In the genomic region with DNA sequence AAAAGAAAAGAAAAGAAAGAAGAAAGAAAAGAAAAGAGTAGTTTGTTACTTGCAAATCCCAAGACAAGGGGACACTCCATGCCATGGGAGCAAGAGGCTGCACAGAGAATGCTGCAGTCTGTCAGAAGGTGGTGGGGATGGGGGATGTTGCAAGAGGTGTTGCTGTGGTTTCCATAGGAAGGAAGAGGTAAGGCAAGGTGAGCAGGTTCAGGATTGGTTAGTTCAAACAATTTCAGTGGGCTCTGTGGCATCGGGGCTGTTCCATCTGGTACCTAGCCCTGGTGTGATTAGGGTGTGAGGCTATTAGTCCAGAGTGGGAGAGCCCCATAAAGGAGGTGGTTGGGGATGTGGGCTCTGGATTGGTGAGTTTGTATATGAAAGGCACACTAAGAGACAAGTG, we compare ENCODE assay signal across 27 cellular contexts.
"Had no signal": no experiment of that assay in that cellular context is flagged by ENCODE, and none has a peak within 500 bp of the region (broad histone marks: within the 10 kb centered on the region; RNA-seq: fewer than 3 reads in every experiment).

No MANE protein-coding gene starts in this region.

- H3K9me3 ChIP-seq: ovary, psoas muscle, right lobe of liver, sigmoid colon, stomach, thoracic aorta, thyroid gland, tibial nerve, upper lobe of right lung, uterus had no signal

- H3K4me3 Mint-ChIP-seq: natural killer cell; nephron; neural progenitor cell; stimulated activated effector memory CD8-positive, alpha-beta T cell treated with anti-CD3 and anti-CD28 coated beads, Interleukin-12 subunit alpha, Interleukin-12 subunit beta, amount 100 ng/mL, for 72 hours; stimulated activated naive B cell treated with anti-CD40 and anti-IgM and Interleukin-4, amounts not matched to agents 10 μg/mL and 1 μg/mL and 100 μg/mL, for 72 hours; stimulated activated naive CD8-positive, alpha-beta T cell treated with anti-CD3 and anti-CD28 coated beads, Interleukin-15, Interleukin-2, amounts not matched to agents 100 ng/mL and 50 ng/mL, for 24 hours had no signal

- H3K4me3 ChIP-seq: neural progenitor cell, ovary, psoas muscle, right lobe of liver, sigmoid colon, stomach, thoracic aorta, thyroid gland, tibial nerve, upper lobe of right lung, uterus had no signal

- H3K36me3 ChIP-seq: neural progenitor cell, ovary, right lobe of liver, sigmoid colon, stomach, thoracic aorta, thyroid gland, tibial nerve, upper lobe of right lung, uterus had no signal

- ATAC-seq: natural killer cell; psoas muscle; right cardiac atrium; right lobe of liver; stimulated activated effector memory CD8-positive, alpha-beta T cell treated with anti-CD3 and anti-CD28 coated beads, Interleukin-12 subunit alpha, Interleukin-12 subunit beta, amount 100 ng/mL, for 72 hours; stimulated activated naive B cell treated with anti-CD40 and anti-IgM and Interleukin-4, amounts not matched to agents 10 μg/mL and 1 μg/mL and 100 μg/mL, for 72 hours; upper lobe of right lung had no signal

- H3K27me3 ChIP-seq: ovary, right lobe of liver, sigmoid colon, thyroid gland, tibial nerve, uterus had no signal

- H3K4me1 Mint-ChIP-seq: natural killer cell; nephron; stimulated activated naive B cell treated with anti-CD40 and anti-IgM and Interleukin-4, amounts not matched to agents 10 μg/mL and 1 μg/mL and 100 μg/mL, for 72 hours had no signal

- H3K4me1 ChIP-seq: neural progenitor cell, parathyroid adenoma, psoas muscle, sigmoid colon, stomach, thyroid gland, tibial nerve, upper lobe of right lung, uterus had no signal

- H3K36me3 Mint-ChIP-seq: natural killer cell; neural progenitor cell; stimulated activated effector memory CD8-positive, alpha-beta T cell treated with anti-CD3 and anti-CD28 coated beads, Interleukin-12 subunit alpha, Interleukin-12 subunit beta, amount 100 ng/mL, for 72 hours; stimulated activated naive B cell treated with anti-CD40 and anti-IgM and Interleukin-4, amounts not matched to agents 10 μg/mL and 1 μg/mL and 100 μg/mL, for 72 hours had no signal

- H3K27ac Mint-ChIP-seq: natural killer cell; nephron; neural progenitor cell; stimulated activated effector memory CD8-positive, alpha-beta T cell treated with anti-CD3 and anti-CD28 coated beads, Interleukin-12 subunit alpha, Interleukin-12 subunit beta, amount 100 ng/mL, for 72 hours; stimulated activated naive B cell treated with anti-CD40 and anti-IgM and Interleukin-4, amounts not matched to agents 10 μg/mL and 1 μg/mL and 100 μg/mL, for 72 hours; stimulated activated naive CD8-positive, alpha-beta T cell treated with anti-CD3 and anti-CD28 coated beads, Interleukin-15, Interleukin-2, amounts not matched to agents 100 ng/mL and 50 ng/mL, for 24 hours had no signal

- H3K27ac ChIP-seq: neural progenitor cell, ovary, parathyroid adenoma, psoas muscle, right lobe of liver, sigmoid colon, stomach, thoracic aorta, thyroid gland, tibial nerve, upper lobe of right lung, uterus had no signal

- H3K9me3 Mint-ChIP-seq: natural killer cell; nephron; neural progenitor cell; stimulated activated effector memory CD8-positive, alpha-beta T cell treated with anti-CD3 and anti-CD28 coated beads, Interleukin-12 subunit alpha, Interleukin-12 subunit beta, amount 100 ng/mL, for 72 hours; stimulated activated naive B cell treated with anti-CD40 and anti-IgM and Interleukin-4, amounts not matched to agents 10 μg/mL and 1 μg/mL and 100 μg/mL, for 72 hours; stimulated activated naive CD8-positive, alpha-beta T cell treated with anti-CD3 and anti-CD28 coated beads, Interleukin-15, Interleukin-2, amounts not matched to agents 100 ng/mL and 50 ng/mL, for 24 hours had no signal

- DNase-seq: natural killer cell; occipital lobe; ovary; posterior cingulate gyrus; psoas muscle; right cardiac atrium; right lobe of liver; sigmoid colon; small intestine; stimulated activated CD4-positive, alpha-beta T cell treated with anti-CD3 and anti-CD28 coated beads, Interleukin-15, amount 100 ng/mL, for 24 hours; stimulated activated CD4-positive, alpha-beta T cell treated with anti-CD3 and anti-CD28 coated beads, Interleukin-2, amount 100 ng/mL, for 24 hours; stimulated activated CD4-positive, alpha-beta T cell treated with anti-CD3 and anti-CD28 coated beads, Interleukin-2, amount 100 ng/mL, for 48 hours; stimulated activated CD4-positive, alpha-beta T cell treated with anti-CD3 and anti-CD28 coated beads, Interleukin-4, amount 100 ng/mL, for 24 hours; stimulated activated naive B cell treated with anti-CD40 and anti-IgM and Interleukin-4, amounts not matched to agents 10 μg/mL and 1 μg/mL and 100 μg/mL, for 72 hours; stimulated activated naive CD4-positive, alpha-beta T cell treated with Interleukin-2 at 50 U/mL for 16 hours; stomach; thyroid gland; trophoblast cell; upper lobe of right lung; uterus had no signal
